ENCODE assay signal across 23 cellular contexts in genomic region chr2:19123556-19123955, GRCh38.
DNase-seq lines count a peak whose midpoint lies in the region; TF ChIP-seq lines count a peak whose summit lies in the region.
"Had no signal": no experiment of that assay in that cellular context is flagged by ENCODE, and none has a peak within 500 bp of the region (broad histone marks: within the 10 kb centered on the region; RNA-seq: fewer than 3 reads in every experiment).

No MANE protein-coding gene starts in this region.

- H4K20me1 ChIP-seq in Karpas-422 (ENCODE audit: insufficient read depth, low read depth, low read length) (no peaks in the 10 kb centered on the region), osteoblast (ENCODE audit: insufficient read depth, low read length) (no peaks in the 10 kb centered on the region)

- H3K4me3 ChIP-seq in Karpas-422 (ENCODE audit: low read length) (no peak overlapping the region), osteoblast (ENCODE audit: insufficient read depth, low read length) (no peak overlapping the region)
- H3K4me3 ChIP-seq: A549, GM12878, MG63, SK-N-MC had no signal

- no peak for TF ChIP-seq CTCF in osteoblast (IDR thresholded peaks at IDR 0.05; ENCODE audit: extremely low read depth, low read depth, low read length)

- H3K36me3 ChIP-seq in Karpas-422 (ENCODE audit: insufficient read depth, low read length): no peaks in the 10 kb centered on the region
- H3K36me3 ChIP-seq in osteoblast (ENCODE audit: insufficient read depth, low read length): no peaks in the 10 kb centered on the region
- H3K36me3 ChIP-seq: MG63 had no signal

- no peak overlapping the region for H3K4me2 ChIP-seq in Karpas-422 (ENCODE audit: low read depth, low read length, poor library complexity, severe bottlenecking)
- H3K4me2 ChIP-seq in osteoblast (ENCODE audit: insufficient read depth, low read length): peak overlapping the region; percentile 6

- H3K9me2 ChIP-seq in Karpas-422 (replicated peaks; ENCODE audit: insufficient read depth, low read length): no peaks in the 10 kb centered on the region

- H3K4me1 ChIP-seq in Karpas-422 (ENCODE audit: low read length): no peaks in the 10 kb centered on the region
- peaks cover 38% of the 10 kb centered on the region for H3K4me1 ChIP-seq in osteoblast (ENCODE audit: insufficient read depth, low read length)

- H3K27me3 ChIP-seq in Karpas-422 (ENCODE audit: low read length) (no peaks in the 10 kb centered on the region), osteoblast (ENCODE audit: insufficient read depth, low read length) (no peaks in the 10 kb centered on the region)
- H3K27me3 ChIP-seq: MG63 had no signal

- no peaks in the 10 kb centered on the region for H3K79me2 ChIP-seq in Karpas-422 (ENCODE audit: low read length)
- H3K79me2 ChIP-seq in osteoblast (ENCODE audit: insufficient read depth, low read length): no peaks in the 10 kb centered on the region

- H3K27ac ChIP-seq in Karpas-422 (ENCODE audit: low read length) (no peak overlapping the region), osteoblast (ENCODE audit: low read depth, low read length) (peak overlapping the region; percentile 91)
- H3K27ac ChIP-seq: A549, SK-N-MC had no signal

- no peak overlapping the region for H3K9ac ChIP-seq in Karpas-422 (ENCODE audit: low read length)

- DNase-seq in G401 (ENCODE audit: low spot score) (peak; percentile 63), Karpas-422 (peak; percentile 9), cerebellar cortex (ENCODE audit: low spot score) (peak; percentile 54), osteoblast (ENCODE audit: insufficient read length, low spot score, missing footprints) (no peak), NCI-H2196 (lab: John Stamatoyannopoulos, UW; ENCODE audit: unreplicated experiment) (no peak), EL (no peak), 8988T (no peak)
- DNase-seq: CD4-positive, alpha-beta memory T cell; COR-L47; DMS53; GDM1; NCI-H1105 treated with DMSO at 0.1 percent for 48 hours; NCI-H146; NCI-H1930; NCI-H2107; NCI-H446; NCI-H524 treated with DMSO at 0.1 percent for 48 hours; NCI-H774; Right ventricle myocardium superior had no signal

- H2AFZ ChIP-seq in Karpas-422 (ENCODE audit: low read length) (no peak overlapping the region), osteoblast (ENCODE audit: low read length) (no peak overlapping the region)

- in situ Hi-C loops in G401 (cut with HindIII; ENCODE audit: low sequenced_read_pairs): no loop called here

- H3K9me3 ChIP-seq in Karpas-422 (ENCODE audit: low read length): no peaks in the 10 kb centered on the region
- no peaks in the 10 kb centered on the region for H3K9me3 ChIP-seq in osteoblast (ENCODE audit: low read depth, low read length)
- H3K9me3 ChIP-seq: A549, MG63 had no signal

Comparison
In these comparisons a context has a peak if more than half of its experiments do, and no peak if none do; other contexts are left out.
1. DNase-seq: peak in G401 (single experiment), Karpas-422 (single experiment) and cerebellar cortex (single experiment); none in osteoblast (single experiment), NCI-H2196 (single experiment), EL (single experiment) and 8988T (single experiment).